In the genomic region with DNA sequence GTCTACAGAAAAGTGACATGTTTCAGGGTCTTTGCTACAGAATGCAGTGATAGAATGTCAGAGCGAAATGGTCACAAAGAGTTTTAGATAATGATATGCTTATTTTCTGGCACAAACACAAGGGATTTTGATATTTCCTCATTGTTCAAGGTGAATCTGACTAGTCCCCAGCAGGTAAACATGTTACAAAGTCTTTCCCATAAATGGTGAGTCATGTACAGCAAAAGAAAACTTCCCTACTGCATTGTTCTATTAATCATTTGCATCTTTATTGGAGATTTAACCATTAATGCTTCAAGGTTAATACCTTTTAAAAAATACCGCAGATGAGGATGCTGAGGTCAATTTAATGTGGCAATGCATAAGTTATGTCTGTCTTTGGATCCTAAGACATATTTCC, we compare ENCODE assay signal across 23 cellular contexts. TPM values are rescaled to one million over a fixed set of nuclear protein-coding genes. Genes with fewer than 3 reads are reported as not detected.
DNase-seq lines count a peak whose midpoint lies in the region; ATAC-seq, FAIRE-seq and TF ChIP-seq lines count a peak whose summit lies in the region.
"Had no signal": no experiment of that assay in that cellular context is flagged by ENCODE, and none has a peak within 500 bp of the region (broad histone marks: within the 10 kb centered on the region; RNA-seq: fewer than 3 reads in every experiment).

No MANE protein-coding gene starts in this region.

- no peak overlapping the region for H3K9ac ChIP-seq in mammary epithelial cell (ENCODE audit: insufficient read depth, low read length)

- no peak for ATAC-seq in GM18868 (IDR thresholded peaks at IDR 0.05; ENCODE audit: unreplicated experiment)
- no peak for ATAC-seq in HG02763 (IDR thresholded peaks at IDR 0.05; ENCODE audit: unreplicated experiment)
- ATAC-seq: HCT116 had no signal

- H3K79me2 ChIP-seq in mammary epithelial cell (ENCODE audit: insufficient read depth, low read length), result no peaks in the 10 kb centered on the region

- DNase-seq in HT-29 (ENCODE audit: low spot score), result peak; percentile 60
- peak; percentile 72 for DNase-seq in mammary epithelial cell
- peak; percentile 8 for DNase-seq in esophagus muscularis mucosa (ENCODE audit: extremely low spot score)
- peak; percentile 84 for DNase-seq in small intestine
- no peak for DNase-seq in adrenal gland
- DNase-seq: DMS53; GDM1; GOT3; MM.1S; NCI-H1048; NCI-H1417 treated with DMSO at 0.1 percent for 48 hours; NCI-H187 treated with DMSO at 0.1 percent for 48 hours; NCI-H2107; NCI-H510A; NCI-H774; NK-92 treated with Interleukin-12 subunit alpha and Interleukin-12 subunit beta, amount 100 ng/mL, for 24 hours; Peyer's patch; SJCRH30 had no signal

- H3K4me1 ChIP-seq in mammary epithelial cell (ENCODE audit: insufficient read depth, low read length) (peaks cover 25% of the 10 kb centered on the region), esophagus muscularis mucosa (peaks cover 0 to 5% (median 2%) of the 10 kb centered on the region in 4 donors), small intestine (ENCODE audit: control insufficient read depth in 2 of 2, insufficient read depth in 1 of 2, low read depth in 1 of 2, low read length in 1 of 2) (no peaks in the 10 kb centered on the region), adrenal gland (replicated peaks in 1 of 2) (peaks cover 0 to 4% of the 10 kb centered on the region in 2 donors)
- H3K4me1 ChIP-seq: Peyer's patch had no signal

- no peaks in the 10 kb centered on the region for H3K36me3 ChIP-seq in mammary epithelial cell (ENCODE audit: insufficient read depth, low read length)
- no peaks in the 10 kb centered on the region for H3K36me3 ChIP-seq in esophagus muscularis mucosa
- H3K36me3 ChIP-seq in small intestine (ENCODE audit: control insufficient read depth in 2 of 2, insufficient read depth in 2 of 2, low read length in 2 of 2), result no peaks in the 10 kb centered on the region
- H3K36me3 ChIP-seq in adrenal gland (replicated peaks in 1 of 2), result no peaks in the 10 kb centered on the region
- H3K36me3 ChIP-seq: Peyer's patch, SJCRH30 had no signal

- in situ Hi-C loops in mammary epithelial cell (cut with MboI; ENCODE audit: low sequenced_read_pairs in 2 of 2), result no loop called here

- TF ChIP-seq EP300 in esophagus muscularis mucosa (IDR thresholded peaks at IDR 0.05), result no peak

- BruUV-seq in mammary epithelial cell (replicated peaks; lab: Mats Ljungman, UMichigan), result no TSS peak

- H3K9me3 ChIP-seq in mammary epithelial cell (replicated peaks; ENCODE audit: insufficient read depth, low read length) (no peaks in the 10 kb centered on the region), esophagus muscularis mucosa (no peaks in the 10 kb centered on the region), small intestine (ENCODE audit: control insufficient read depth, low read depth) (no peaks in the 10 kb centered on the region), adrenal gland (replicated peaks in 1 of 3) (no peaks in the 10 kb centered on the region)
- H3K9me3 ChIP-seq: Peyer's patch had no signal

- H4K20me1 ChIP-seq in mammary epithelial cell (ENCODE audit: insufficient read depth, low read length), result no peaks in the 10 kb centered on the region

- no peak overlapping the region for H2AFZ ChIP-seq in mammary epithelial cell (ENCODE audit: low read depth, low read length)

- H3K27me3 ChIP-seq in mammary epithelial cell (ENCODE audit: insufficient read depth, low read length) (no peaks in the 10 kb centered on the region), esophagus muscularis mucosa (no peaks in the 10 kb centered on the region), small intestine (ENCODE audit: control insufficient read depth in 2 of 2, insufficient read depth in 2 of 2, low read length in 2 of 2) (no peaks in the 10 kb centered on the region), adrenal gland (no peaks in the 10 kb centered on the region)
- H3K27me3 ChIP-seq: Peyer's patch, SJCRH30 had no signal

- dilution Hi-C loops in mammary epithelial cell (cut with HindIII; ENCODE audit: low sequenced_read_pairs), result no loop called here

- no peak overlapping the region for H3K4me3 ChIP-seq in mammary epithelial cell (replicated peaks in 1 of 3; ENCODE audit: insufficient read depth in 1 of 3, low read depth in 2 of 3, low read length in 3 of 3)
- H3K4me3 ChIP-seq in esophagus muscularis mucosa, result no peak overlapping the region
- H3K4me3 ChIP-seq in small intestine (ENCODE audit: low read depth in 1 of 2, low read length in 2 of 2), result no peak overlapping the region
- no peak overlapping the region for H3K4me3 ChIP-seq in adrenal gland
- H3K4me3 ChIP-seq: Peyer's patch, SJCRH30 had no signal

- FAIRE-seq in small intestine (lab: Jason Lieb, UNC), result peak; percentile 95
- FAIRE-seq: D721Med, GM18507 had no signal

- intact Hi-C loops in mammary epithelial cell (cut with micrococcal nuclease), result no loop called here
- intact Hi-C loops in esophagus muscularis mucosa (cut with DNase I), result no loop called here
- intact Hi-C loops in adrenal gland (cut with DNase I), result no loop called here

- TF ChIP-seq POLR2A in esophagus muscularis mucosa (IDR thresholded peaks at IDR 0.05; ENCODE audit: low read depth) (no peak), adrenal gland (IDR thresholded peaks at IDR 0.05) (no peak)

- no peak overlapping the region for H3K4me2 ChIP-seq in mammary epithelial cell (ENCODE audit: insufficient read depth, low read depth, low read length)

- CTCF ChIA-PET in mammary epithelial cell (lab: Charles Lee; ENCODE audit: low non-redundant PET), result no interaction called here

- H3K27ac ChIP-seq in mammary epithelial cell (ENCODE audit: insufficient read depth, low read depth, low read length) (no peak overlapping the region), esophagus muscularis mucosa (replicated peaks in 1 of 4) (no peak overlapping the region), small intestine (ENCODE audit: low read depth in 1 of 2, low read length in 1 of 2) (peak overlapping the region; percentile 41 to 45), adrenal gland (no peak overlapping the region)
- H3K27ac ChIP-seq: Peyer's patch, SJCRH30 had no signal

- 90% methylated on average over 2 of the region's 2 CpGs for WGBS in mammary epithelial cell (ENCODE audit: low coverage, missing lambda C conversion rate)
- 98% methylated on average over 2 of the region's 2 CpGs for WGBS in esophagus muscularis mucosa
- WGBS in small intestine, 3 donors, result 17 to 72% (median 31%) methylated on average over 2 of the region's 2 CpGs
- WGBS in adrenal gland, 4 donors, result 83 to 90% (median 85%) methylated on average over 2 of the region's 2 CpGs

- TF ChIP-seq CTCF in mammary epithelial cell (conservative IDR thresholded peaks at IDR 0.05 in 1 of 2, IDR thresholded peaks at IDR 0.05 in 1 of 2; ENCODE audit: extremely low read depth in 1 of 2, insufficient read depth in 1 of 2, low read depth in 1 of 2, low read length in 2 of 2), result no peak
- no peak for TF ChIP-seq CTCF in esophagus muscularis mucosa (IDR thresholded peaks at IDR 0.05)
- no peak for TF ChIP-seq CTCF in adrenal gland (IDR thresholded peaks at IDR 0.05)

RNA-seq across cellular contexts. Expression of a gene that starts 19.1 kb away (rescaled TPM):
- 5.7 and 8.6 TPM in 2 replicates for total RNA-seq in HT-29 (2014; rRNA removed; shearing (Covaris generic))
- total RNA-seq in mammary epithelial cell, result 10 to 100 TPM in 1 of 2 donors, 1 to 10 TPM in 1; 9.0 to 30.7 TPM
- 10.9 TPM for polyA plus RNA-seq in mammary epithelial cell
- polyA minus RNA-seq in mammary epithelial cell, result 45.0 TPM
- 10 to 100 TPM; 31.5 to 52.3 (median 39.2) TPM for total RNA-seq in esophagus muscularis mucosa
- polyA plus RNA-seq in small intestine, result 10 to 100 TPM in 2 of 3 donors, 1 to 10 TPM in 1; 7.3 to 20.1 (median 17.2) TPM
- 100 to 1,000 TPM in 5 of 8 donors, 10 to 100 TPM in 3; 35.5 to 263 (median 112) TPM for total RNA-seq in adrenal gland
- 100 to 1,000 TPM in 2 of 3 donors, 10 to 100 TPM in 1; 37.9 to 130 (median 117) TPM for polyA plus RNA-seq in adrenal gland

Comparison
In these comparisons a context has a peak if more than half of its experiments do, and no peak if none do; other contexts are left out.
1. DNase-seq: peak in HT-29 (single experiment), mammary epithelial cell (single experiment), esophagus muscularis mucosa (single experiment) and small intestine (single experiment); none in adrenal gland (0 of 7).
2. H3K27ac ChIP-seq: peak in small intestine (2 of 2); none in mammary epithelial cell (single experiment), esophagus muscularis mucosa (0 of 4) and adrenal gland (0 of 5).